16 cellular contexts compared by ENCODE assay signal in the genomic region with DNA sequence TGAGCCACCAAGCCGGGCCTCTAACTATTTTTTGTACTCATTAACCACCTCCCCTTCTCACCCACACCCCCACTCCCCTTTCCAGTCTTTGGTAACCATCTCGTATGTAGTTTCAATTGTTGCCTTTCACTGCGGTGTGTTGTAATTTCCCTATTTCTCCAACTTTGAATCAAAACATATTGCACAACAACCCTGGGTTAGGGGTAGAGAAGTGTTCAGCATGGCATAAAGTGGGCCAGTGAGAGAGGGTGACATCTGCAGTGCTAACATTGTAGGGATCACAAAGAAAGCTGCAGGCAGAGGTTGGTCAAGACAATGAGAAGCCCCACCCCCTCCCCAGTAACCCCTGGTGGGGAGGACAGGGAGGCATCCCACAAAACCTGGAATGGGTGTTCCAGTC.
"Had no signal": no experiment of that assay in that cellular context is flagged by ENCODE, and none has a peak within 500 bp of the region (broad histone marks: within the 10 kb centered on the region; RNA-seq: fewer than 3 reads in every experiment).

No MANE protein-coding gene starts in this region.

- H3K27me3 ChIP-seq: neutrophil, tibial nerve, vagina had no signal

- H3K27me3 Mint-ChIP-seq: activated T-helper 17 cell treated with anti-CD3 and anti-CD28 coated beads, Interleukin-2, amount 50 U/mL, for 72 hours; stimulated activated naive B cell treated with anti-CD40 and anti-IgM and Interleukin-4, amounts not matched to agents 10 μg/mL and 1 μg/mL and 100 μg/mL, for 72 hours had no signal

- H3K4me1 Mint-ChIP-seq: activated T-helper 17 cell treated with anti-CD3 and anti-CD28 coated beads, Interleukin-2, amount 50 U/mL, for 72 hours; naive thymus-derived CD4-positive, alpha-beta T cell; stimulated activated naive B cell treated with anti-CD40 and anti-IgM and Interleukin-4, amounts not matched to agents 10 μg/mL and 1 μg/mL and 100 μg/mL, for 72 hours had no signal

- H3K4me1 ChIP-seq: left ventricle myocardium inferior, tibial nerve had no signal

- H3K36me3 Mint-ChIP-seq: naive thymus-derived CD4-positive, alpha-beta T cell; stimulated activated naive B cell treated with anti-CD40 and anti-IgM and Interleukin-4, amounts not matched to agents 10 μg/mL and 1 μg/mL and 100 μg/mL, for 72 hours had no signal

- H3K4me3 Mint-ChIP-seq: activated T-helper 17 cell treated with anti-CD3 and anti-CD28 coated beads, Interleukin-2, amount 50 U/mL, for 72 hours; naive thymus-derived CD4-positive, alpha-beta T cell; stimulated activated naive B cell treated with anti-CD40 and anti-IgM and Interleukin-4, amounts not matched to agents 10 μg/mL and 1 μg/mL and 100 μg/mL, for 72 hours had no signal

- FAIRE-seq: colon, kidney had no signal

- H3K9me3 ChIP-seq: mucosa of descending colon, vagina had no signal

- H3K27ac ChIP-seq: left ventricle myocardium inferior, neutrophil, tibial nerve, vagina had no signal

- DNase-seq: activated CD4-positive, alpha-beta T cell treated with anti-CD3 and anti-CD28 coated beads, Interleukin-2, amount 50 U/mL, for 48 hours; activated CD4-positive, CD25-positive, alpha-beta regulatory T cell treated with anti-CD3 and anti-CD28 coated beads, Interleukin-2, amount 50 U/mL, for 72 hours; activated naive CD4-positive, alpha-beta T cell treated with Interleukin-2 at 50 U/mL for 16 hours; erythroblast; kidney; left ventricle myocardium inferior; mucosa of descending colon; naive thymus-derived CD4-positive, alpha-beta T cell; stimulated activated CD4-positive, alpha-beta T cell treated with anti-CD3 and anti-CD28 coated beads, Interleukin-2, amount 100 ng/mL, for 48 hours; stimulated activated naive B cell treated with anti-CD40 and anti-IgM and Interleukin-4, amounts not matched to agents 10 μg/mL and 1 μg/mL and 100 μg/mL, for 72 hours; T-helper 9 cell had no signal

- ATAC-seq: activated T-helper 17 cell treated with anti-CD3 and anti-CD28 coated beads, Interleukin-2, amount 50 U/mL, for 72 hours; mucosa of descending colon; naive thymus-derived CD4-positive, alpha-beta T cell; stimulated activated naive B cell treated with anti-CD40 and anti-IgM and Interleukin-4, amounts not matched to agents 10 μg/mL and 1 μg/mL and 100 μg/mL, for 72 hours had no signal

- H3K27ac Mint-ChIP-seq: activated T-helper 17 cell treated with anti-CD3 and anti-CD28 coated beads, Interleukin-2, amount 50 U/mL, for 72 hours; naive thymus-derived CD4-positive, alpha-beta T cell; stimulated activated naive B cell treated with anti-CD40 and anti-IgM and Interleukin-4, amounts not matched to agents 10 μg/mL and 1 μg/mL and 100 μg/mL, for 72 hours had no signal

- H3K36me3 ChIP-seq: left ventricle myocardium inferior, neutrophil, tibial nerve, vagina had no signal

- H3K4me3 ChIP-seq: left ventricle myocardium inferior, mucosa of descending colon, tibial nerve, vagina had no signal
